ENCODE assay signal across 8 cellular contexts in genomic region chr4:185142911-185143595, GRCh38. TPM values are rescaled to one million over a fixed set of nuclear protein-coding genes. Genes with fewer than 3 reads are reported as not detected.
DNase-seq lines count a peak whose midpoint lies in the region; ATAC-seq lines count a peak whose summit lies in the region.

Gene SLC25A4, plus strand, starts transcription at chr4:185143266. Its CDS starts 107 bp downstream, at chr4:185143373.

- peak within 1 kb of the TSS; percentile 86 to 90 for H3K4me3 Mint-ChIP-seq in effector memory CD8-positive, alpha-beta T cell

- H2AK5ac ChIP-seq in mesendoderm (ENCODE audit: low read length), result no peak within 1 kb of the TSS

- peaks cover 5 to 40% (median 22%) of the 10 kb centered on the region in 10 experiments; a peak in 19 of 20 replicates for H3K4me1 ChIP-seq in BLaER1 treated with 17β-estradiol and CSF1 and Interleukin-3, amounts not matched to agents 10 nM and 100 nM
- H3K4me1 ChIP-seq in mesendoderm (ENCODE audit: control insufficient read depth, low read depth, low read length), result no peaks in the 10 kb centered on the region

- H3K18ac ChIP-seq in mesendoderm (ENCODE audit: low read length), result peak within 1 kb of the TSS; percentile 12

- H3K4me1 Mint-ChIP-seq in effector memory CD8-positive, alpha-beta T cell (ENCODE audit: low read depth in 2 of 2), result peaks cover 10 to 24% of the 10 kb centered on the region in 2 donors

- no peaks in the 10 kb centered on the region for H3K79me2 ChIP-seq in mesendoderm (ENCODE audit: control insufficient read depth, insufficient read depth, low read length)

- no peak within 1 kb of the TSS for H4K5ac ChIP-seq in mesendoderm (ENCODE audit: low read length)

- ATAC-seq in GM19043 (IDR thresholded peaks at IDR 0.05; ENCODE audit: low read depth, unreplicated experiment) (peak; percentile 93), HG03378 (IDR thresholded peaks at IDR 0.05; ENCODE audit: unreplicated experiment) (peak; percentile 86)
- peak; percentile 92 for ATAC-seq in effector memory CD8-positive, alpha-beta T cell (replicated peaks)

- peaks cover 0 to 17% (median 0%) of the 10 kb centered on the region in 11 experiments; a peak in 6 of 22 replicates for H3K36me3 ChIP-seq in BLaER1 treated with 17β-estradiol and CSF1 and Interleukin-3, amounts not matched to agents 10 nM and 100 nM
- no peaks in the 10 kb centered on the region for H3K36me3 ChIP-seq in mesendoderm (ENCODE audit: control insufficient read depth, insufficient read depth, low read length)

- H3K27ac Mint-ChIP-seq in effector memory CD8-positive, alpha-beta T cell, result peak within 1 kb of the TSS; percentile 85 to 90

- H3K79me1 ChIP-seq in mesendoderm (ENCODE audit: low read length), result peaks cover 5% of the 10 kb centered on the region

- no peak within 1 kb of the TSS for H2BK5ac ChIP-seq in mesendoderm (ENCODE audit: low read length)

- no peak within 1 kb of the TSS for H3K4ac ChIP-seq in mesendoderm (ENCODE audit: low read depth, low read length)

- H3K9ac ChIP-seq in BLaER1 treated with 17β-estradiol and CSF1 and Interleukin-3, amounts not matched to agents 10 nM and 100 nM, result peak within 1 kb of the TSS; percentile 69 to 83 (median 76)
- H3K9ac ChIP-seq in mesendoderm (ENCODE audit: low read length), result peak within 1 kb of the TSS; percentile 85

- peaks cover 0 to 28% (median 7%) of the 10 kb centered on the region in 11 experiments; a peak in 12 of 22 replicates for H3K27me3 ChIP-seq in BLaER1 treated with 17β-estradiol and CSF1 and Interleukin-3, amounts not matched to agents 10 nM and 100 nM
- no peaks in the 10 kb centered on the region for H3K27me3 ChIP-seq in mesendoderm (ENCODE audit: insufficient read depth, low read length, poor library complexity)

- H3K9me3 ChIP-seq in BLaER1 treated with 17β-estradiol and CSF1 and Interleukin-3, amounts not matched to agents 10 nM and 100 nM (replicated peaks in 1 of 11), result no peaks in the 10 kb centered on the region

- no peak within 1 kb of the TSS for H2BK120ac ChIP-seq in mesendoderm (ENCODE audit: low read depth, low read length)

- peak within 1 kb of the TSS in 10 of 11 experiments; percentile 6 to 67 (median 54); a peak in 17 of 22 replicates for H3K27ac ChIP-seq in BLaER1 treated with 17β-estradiol and CSF1 and Interleukin-3, amounts not matched to agents 10 nM and 100 nM
- no peak within 1 kb of the TSS for H3K27ac ChIP-seq in mesendoderm (ENCODE audit: low read depth, low read length)

- no peak within 1 kb of the TSS for H2BK15ac ChIP-seq in mesendoderm (replicated peaks; ENCODE audit: low read depth)

- H3K36me3 Mint-ChIP-seq in effector memory CD8-positive, alpha-beta T cell (ENCODE audit: insufficient read depth), result peaks cover 10% of the 10 kb centered on the region

- H4K8ac ChIP-seq in mesendoderm (ENCODE audit: low read depth, low read length), result no peak within 1 kb of the TSS

- WGBS in mesendoderm (ENCODE audit: extremely low coverage, insufficient coverage, low lambda C conversion rate), result no CpG with 5 or more reads among the region's 87 CpGs

- peak within 1 kb of the TSS; percentile 94 for H3K56ac ChIP-seq in mesendoderm (ENCODE audit: low read length)

- no peaks in the 10 kb centered on the region for H3K9me3 Mint-ChIP-seq in effector memory CD8-positive, alpha-beta T cell

- H3K23ac ChIP-seq in mesendoderm (ENCODE audit: low read length), result no peak within 1 kb of the TSS

- peak; percentile 53 for DNase-seq in NCI-H774 (lab: John Stamatoyannopoulos, UW)
- DNase-seq in activated CD8-positive, alpha-beta memory T cell treated with anti-CD3 and anti-CD28 coated beads for 4 hours (ENCODE audit: low read depth in 2 of 2), result peak; percentile 71 to 79
- peak; percentile 79 to 86 (median 83) for DNase-seq in effector memory CD8-positive, alpha-beta T cell
- DNase-seq in mesendoderm, result peak; percentile 91
- peak; percentile 77 for DNase-seq in stimulated activated CD8-positive, alpha-beta memory T cell treated with anti-CD3 and anti-CD28 coated beads, Interleukin-15, amount 100 ng/mL, for 24 hours (ENCODE audit: low read depth)

- peaks cover 6 to 15% of the 10 kb centered on the region in 2 donors for H3K27me3 Mint-ChIP-seq in effector memory CD8-positive, alpha-beta T cell

- peak within 1 kb of the TSS; percentile 85 to 95 (median 91) for H3K4me2 ChIP-seq in BLaER1 treated with 17β-estradiol and CSF1 and Interleukin-3, amounts not matched to agents 10 nM and 100 nM
- peak within 1 kb of the TSS; percentile 78 for H3K4me2 ChIP-seq in mesendoderm (ENCODE audit: low read length)

- peaks cover 0 to 29% (median 3%) of the 10 kb centered on the region in 11 experiments; a peak in 8 of 22 replicates for H4K20me1 ChIP-seq in BLaER1 treated with 17β-estradiol and CSF1 and Interleukin-3, amounts not matched to agents 10 nM and 100 nM

- H3K4me3 ChIP-seq in BLaER1 treated with 17β-estradiol and CSF1 and Interleukin-3, amounts not matched to agents 10 nM and 100 nM, result peak within 1 kb of the TSS; percentile 59 to 76 (median 70)
- peak within 1 kb of the TSS; percentile 83 for H3K4me3 ChIP-seq in mesendoderm (ENCODE audit: low read length)

RNA-seq across cellular contexts. Expression of gene SLC25A4, which starts in this region (rescaled TPM):
- 13.9 TPM for polyA plus RNA-seq in mesendoderm (2013, experiment 1 of 2)
- polyA plus RNA-seq in mesendoderm (2013, experiment 2 of 2), result 14.2 TPM
